In genomic region chr19:35528218-35529038, GRCh38 we compare ENCODE assay signal across 14 cellular contexts. TPM values are rescaled to one million over a fixed set of nuclear protein-coding genes. Genes with fewer than 3 reads are reported as not detected.
DNase-seq lines count a peak whose midpoint lies in the region; ATAC-seq and TF ChIP-seq lines count a peak whose summit lies in the region.
"Had no signal": no experiment of that assay in that cellular context is flagged by ENCODE, and none has a peak within 500 bp of the region (broad histone marks: within the 10 kb centered on the region; RNA-seq: fewer than 3 reads in every experiment).

Gene SBSN, minus strand, starts transcription at chr19:35528311. Its CDS starts 30 bp downstream, at chr19:35528281.

- TF ChIP-seq CTCF in BJ (IDR thresholded peaks at IDR 0.05; ENCODE audit: insufficient read depth, low read depth, low read length) (no peak), omental fat pad (IDR thresholded peaks at IDR 0.05) (no peak)

- POLR2A ChIA-PET in BJ (lab: Charles Lee): no interaction called here

- H3K27me3 ChIP-seq in BJ (ENCODE audit: control insufficient read depth, insufficient read depth, low read length): peaks cover 12% of the 10 kb centered on the region

- no peaks in the 10 kb centered on the region for H3K36me3 ChIP-seq in BJ (ENCODE audit: control insufficient read depth, insufficient read depth, low read length)

- CTCF ChIA-PET in BJ (lab: Yijun Ruan, JAX): interaction anchor here (2.0 kb wide), 1 partner anchor 18 kb away, joined by 11 read pairs; no protein-coding TSS in a partner anchor

- peak; percentile 82 for ATAC-seq in esophagus mucosa
- peak; percentile 46 for ATAC-seq in omental fat pad (ENCODE audit: low FRiP score)
- ATAC-seq: stimulated activated effector memory CD8-positive, alpha-beta T cell treated with anti-CD3 and anti-CD28 coated beads, Interleukin-12 subunit alpha, Interleukin-12 subunit beta, amount 100 ng/mL, for 72 hours had no signal

- no peak within 1 kb of the TSS for H3K4me3 ChIP-seq in BJ (ENCODE audit: low read depth, low read length)

- DNase-seq in BJ (ENCODE audit: low read depth) (peak; percentile 18), M059J (ENCODE audit: low read depth) (peak; percentile 57), omental fat pad (ENCODE audit: low spot score) (no peak), SIG-M5 treated with dmso at 0.1 percent for 504 hours (lab: John Stamatoyannopoulos, UW; ENCODE audit: unreplicated experiment) (no peak), NCI-H1105 (lab: John Stamatoyannopoulos, UW) (no peak)
- no peak for DNase-seq in stimulated activated CD4-positive, alpha-beta T cell treated with anti-CD3 and anti-CD28 coated beads, Interleukin-15, amount 100 ng/mL, for 24 hours
- DNase-seq in stimulated activated CD4-positive, alpha-beta T cell treated with anti-CD3 and anti-CD28 coated beads, Interleukin-12 subunit alpha, Interleukin-12 subunit beta, amount 100 ng/mL, for 4 hours: no peak
- DNase-seq: activated CD4-positive, alpha-beta T cell treated with anti-CD3 and anti-CD28 coated beads, Interleukin-2, amount 50 U/mL, for 48 hours; endodermal cell; KG1; NCI-H2029 had no signal

RNA-seq across cellular contexts. Expression of gene SBSN, which starts in this region (rescaled TPM):
- polyA plus RNA-seq in BJ (2011; rRNA removed): 0.70 and 1.6 TPM in 2 replicates
- not detected in 2 replicates for polyA minus RNA-seq in BJ (2011; rRNA and poly(A)+ RNA removed)
- 0.25 and 0.49 TPM in 2 replicates for total RNA-seq in M059J (2014; rRNA removed; shearing (Covaris generic))
- total RNA-seq in esophagus mucosa (1,433 TPM), omental fat pad (under 1 TPM in 1 of 4 donors, not detected in 3; 0.93 TPM)
- total RNA-seq: endodermal cell, posterior vena cava had no signal

Comparison
In these comparisons a context has a peak if more than half of its experiments do, and no peak if none do; other contexts are left out.
1. RNA of gene SBSN (total RNA-seq): 1,433 TPM in esophagus mucosa (single experiment); 0.25 to 0.49 TPM in M059J and 0.93 TPM in omental fat pad; every median in the first group is over 100 times any median in the second.
2. Peak in DNase-seq in M059J; RNA of the gene not detected or under 1 TPM.
3. Peak in ATAC-seq in omental fat pad; RNA of the gene not detected or under 1 TPM.